ENCODE assay signal across 25 cellular contexts in the genomic region with DNA sequence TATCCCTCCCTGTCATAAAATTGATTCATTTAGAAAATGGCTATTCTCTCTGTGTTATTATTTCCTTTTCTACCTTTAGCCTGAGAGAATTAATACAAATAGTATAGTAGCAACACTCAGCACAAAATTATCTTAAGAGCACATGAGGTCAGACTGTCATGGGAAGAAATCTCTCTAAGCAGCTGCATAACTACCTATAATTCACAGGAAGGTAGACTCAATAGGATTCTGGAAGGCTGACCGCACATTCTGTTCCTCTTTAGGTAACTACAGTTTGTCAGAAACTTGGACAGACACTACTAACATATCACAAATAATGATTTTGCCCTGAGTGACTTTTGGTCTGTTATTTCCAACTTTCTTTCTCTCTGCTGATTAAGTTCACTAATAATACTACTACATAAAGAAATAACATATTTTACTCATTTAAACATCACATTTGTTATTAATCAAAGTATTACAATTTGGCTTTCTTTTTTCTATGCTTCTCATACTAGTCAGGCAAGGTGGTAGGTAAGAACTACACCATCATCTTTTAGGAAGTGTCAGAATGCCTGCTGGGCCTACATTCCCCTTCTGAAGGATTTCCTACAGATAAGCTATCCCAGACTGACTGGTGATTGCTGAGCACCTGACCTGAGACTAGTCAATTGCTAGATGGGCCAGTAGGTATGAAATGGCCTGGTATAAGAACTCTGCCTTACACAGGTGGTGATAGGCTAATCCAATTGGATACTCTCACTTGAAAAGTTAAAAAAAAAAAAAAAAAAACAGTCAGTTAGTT.
"Had no signal": no experiment of that assay in that cellular context is flagged by ENCODE, and none has a peak within 500 bp of the region (broad histone marks: within the 10 kb centered on the region; RNA-seq: fewer than 3 reads in every experiment).

No MANE protein-coding gene starts in this region.

- H3K9me3 Mint-ChIP-seq: stimulated activated naive CD8-positive, alpha-beta T cell treated with anti-CD3 and anti-CD28 coated beads, Interleukin-15, Interleukin-2, amounts not matched to agents 100 ng/mL and 50 ng/mL, for 24 hours; type B pancreatic cell had no signal

- H3K27ac Mint-ChIP-seq: naive thymus-derived CD4-positive, alpha-beta T cell; natural killer cell treated with Interleukin-12 subunit alpha and Interleukin-12 subunit beta and Interleukin-15 and Interleukin-18, amount 100 ng/mL, for 72 hours; stimulated activated naive CD8-positive, alpha-beta T cell treated with anti-CD3 and anti-CD28 coated beads, Interleukin-15, Interleukin-2, amounts not matched to agents 100 ng/mL and 50 ng/mL, for 24 hours; type B pancreatic cell had no signal

- DNase-seq: hippocampal formation; islet precursor cell; left ventricle myocardium inferior; midbrain; mucosa of descending colon; naive thymus-derived CD4-positive, alpha-beta T cell; ovary; posterior cingulate gyrus; retina; right cardiac atrium; stimulated activated CD4-positive, alpha-beta T cell treated with anti-CD3 and anti-CD28 coated beads, Interleukin-12 subunit alpha, Interleukin-12 subunit beta, amount 100 ng/mL, for 4 hours; stimulated activated CD4-positive, alpha-beta T cell treated with anti-CD3 and anti-CD28 coated beads, Interleukin-15, amount 100 ng/mL, for 24 hours; stimulated activated CD4-positive, alpha-beta T cell treated with anti-CD3 and anti-CD28 coated beads, Interleukin-2, amount 100 ng/mL, for 24 hours; stimulated activated CD4-positive, alpha-beta T cell treated with anti-CD3 and anti-CD28 coated beads, Interleukin-4, amount 100 ng/mL, for 1 hour; stimulated activated naive CD4-positive, alpha-beta T cell; substantia nigra; uterus had no signal

- H3K4me3 Mint-ChIP-seq: naive thymus-derived CD4-positive, alpha-beta T cell; natural killer cell treated with Interleukin-12 subunit alpha and Interleukin-12 subunit beta and Interleukin-15 and Interleukin-18, amount 100 ng/mL, for 72 hours; stimulated activated naive CD8-positive, alpha-beta T cell treated with anti-CD3 and anti-CD28 coated beads, Interleukin-15, Interleukin-2, amounts not matched to agents 100 ng/mL and 50 ng/mL, for 24 hours; type B pancreatic cell had no signal

- H3K27me3 Mint-ChIP-seq: naive thymus-derived CD4-positive, alpha-beta T cell; natural killer cell treated with Interleukin-12 subunit alpha and Interleukin-12 subunit beta and Interleukin-15 and Interleukin-18, amount 100 ng/mL, for 72 hours; stimulated activated naive CD8-positive, alpha-beta T cell treated with anti-CD3 and anti-CD28 coated beads, Interleukin-15, Interleukin-2, amounts not matched to agents 100 ng/mL and 50 ng/mL, for 24 hours; type B pancreatic cell had no signal

- H3K4me3 ChIP-seq: left ventricle myocardium inferior, lung, mucosa of descending colon, ovary, prostate gland, skin epidermis, tibial nerve, uterus had no signal

- H3K4me1 Mint-ChIP-seq: naive thymus-derived CD4-positive, alpha-beta T cell had no signal

- H3K36me3 Mint-ChIP-seq: type B pancreatic cell had no signal

- H3K36me3 ChIP-seq: left ventricle myocardium inferior, ovary, prostate gland, tibial nerve, uterus had no signal

- H3K4me1 ChIP-seq: prostate gland, tibial nerve had no signal

- H3K27ac ChIP-seq: left ventricle myocardium inferior, ovary, prostate gland, skin epidermis, tibial nerve, uterus had no signal

- H3K27me3 ChIP-seq: ovary, tibial nerve, uterus had no signal

- ATAC-seq: mucosa of descending colon; naive thymus-derived CD4-positive, alpha-beta T cell; natural killer cell treated with Interleukin-12 subunit alpha and Interleukin-12 subunit beta and Interleukin-15 and Interleukin-18, amount 100 ng/mL, for 72 hours; right cardiac atrium; sciatic nerve had no signal

- H3K9me3 ChIP-seq: left ventricle myocardium inferior, mucosa of descending colon, ovary, prostate gland, tibial nerve, uterus had no signal
